ENCODE assay signal across 1 cellular context in the genomic region with DNA sequence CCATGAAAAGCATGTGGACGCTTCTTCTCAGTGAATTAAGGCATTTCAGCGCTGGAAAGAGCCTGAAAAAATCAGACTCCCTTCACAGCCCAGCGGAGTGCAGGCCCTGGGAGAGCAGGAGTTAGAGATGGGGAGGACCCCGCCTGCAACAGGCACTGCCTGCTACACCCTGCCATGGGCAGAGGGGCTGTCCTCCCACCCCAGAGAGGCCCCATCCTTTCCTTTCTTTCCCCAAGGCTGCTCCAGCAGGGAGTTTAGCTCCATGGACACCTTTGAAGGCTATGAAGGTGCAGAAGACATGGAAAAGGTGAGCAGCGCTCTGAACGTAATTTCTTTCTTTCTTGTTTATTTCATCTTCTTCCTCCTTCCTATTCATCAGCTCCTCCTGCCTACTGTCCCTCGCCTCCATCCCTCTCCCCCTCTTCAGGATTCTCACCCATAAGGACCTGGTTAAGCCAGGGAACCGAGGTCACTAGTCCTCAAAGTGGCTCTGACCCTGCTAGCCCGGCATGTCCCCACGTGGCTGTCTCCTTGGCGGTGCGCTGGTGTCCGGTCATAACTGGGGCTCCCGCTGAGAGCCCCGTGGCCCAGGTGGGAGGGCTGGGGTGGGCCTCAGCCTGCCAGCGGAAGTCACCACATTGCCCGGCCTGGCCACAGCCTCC.
TF ChIP-seq lines count a peak whose summit lies in the region.

No MANE protein-coding gene starts in this region.

TF ChIP-seq in IMR-90, 13 proteins besides CTCF, POLR2A, EP300 and RAD21 (continued from another document):
- no peak for TF ChIP-seq RFX5 (IDR thresholded peaks at IDR 0.05; ENCODE audit: low read depth, low read length)
- TF ChIP-seq CEBPB (IDR thresholded peaks at IDR 0.05; ENCODE audit: low read depth, low read length): no peak
- no peak for TF ChIP-seq BHLHE40 (IDR thresholded peaks at IDR 0.05; ENCODE audit: low read depth, low read length)
- no peak for TF ChIP-seq MAFK (IDR thresholded peaks at IDR 0.05; ENCODE audit: low read depth, low read length)
- no peak for TF ChIP-seq FOS (IDR thresholded peaks at IDR 0.05; ENCODE audit: low read depth, low read length)
- TF ChIP-seq, protein P1, sequence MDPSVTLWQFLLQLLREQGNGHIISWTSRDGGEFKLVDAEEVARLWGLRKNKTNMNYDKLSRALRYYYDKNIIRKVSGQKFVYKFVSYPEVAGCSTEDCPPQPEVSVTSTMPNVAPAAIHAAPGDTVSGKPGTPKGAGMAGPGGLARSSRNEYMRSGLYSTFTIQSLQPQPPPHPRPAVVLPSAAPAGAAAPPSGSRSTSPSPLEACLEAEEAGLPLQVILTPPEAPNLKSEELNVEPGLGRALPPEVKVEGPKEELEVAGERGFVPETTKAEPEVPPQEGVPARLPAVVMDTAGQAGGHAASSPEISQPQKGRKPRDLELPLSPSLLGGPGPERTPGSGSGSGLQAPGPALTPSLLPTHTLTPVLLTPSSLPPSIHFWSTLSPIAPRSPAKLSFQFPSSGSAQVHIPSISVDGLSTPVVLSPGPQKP (IDR thresholded peaks at IDR 0.05; ENCODE audit: borderline replicate concordance, low read depth, low read length): no peak
- no peak for TF ChIP-seq RCOR1 (IDR thresholded peaks at IDR 0.05; ENCODE audit: insufficient replicate concordance, low read length)
- TF ChIP-seq MXI1 (IDR thresholded peaks at IDR 0.05; ENCODE audit: borderline replicate concordance, low read depth, low read length): no peak
- TF ChIP-seq NFE2L2 (IDR thresholded peaks at IDR 0.05; ENCODE audit: low read depth, low read length): no peak
- TF ChIP-seq, protein P2, sequence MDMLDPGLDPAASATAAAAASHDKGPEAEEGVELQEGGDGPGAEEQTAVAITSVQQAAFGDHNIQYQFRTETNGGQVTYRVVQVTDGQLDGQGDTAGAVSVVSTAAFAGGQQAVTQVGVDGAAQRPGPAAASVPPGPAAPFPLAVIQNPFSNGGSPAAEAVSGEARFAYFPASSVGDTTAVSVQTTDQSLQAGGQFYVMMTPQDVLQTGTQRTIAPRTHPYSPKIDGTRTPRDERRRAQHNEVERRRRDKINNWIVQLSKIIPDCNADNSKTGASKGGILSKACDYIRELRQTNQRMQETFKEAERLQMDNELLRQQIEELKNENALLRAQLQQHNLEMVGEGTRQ (IDR thresholded peaks at IDR 0.05; ENCODE audit: low read depth, low read length): no peak
- TF ChIP-seq MAZ (IDR thresholded peaks at IDR 0.05; ENCODE audit: borderline replicate concordance, low read depth, low read length): no peak
- TF ChIP-seq CHD1 (IDR thresholded peaks at IDR 0.05; ENCODE audit: low read depth, low read length): no peak
